ENCODE assay signal across 11 cellular contexts in genomic region chr7:135272303-135272702, GRCh38. TPM values are rescaled to one million over a fixed set of nuclear protein-coding genes. Genes with fewer than 3 reads are reported as not detected.
"Had no signal": no experiment of that assay in that cellular context is flagged by ENCODE, and none has a peak within 500 bp of the region (broad histone marks: within the 10 kb centered on the region; RNA-seq: fewer than 3 reads in every experiment).

No MANE protein-coding gene starts in this region.

- ATAC-seq: HCT116, HepG2 had no signal

- H3K36me3 ChIP-seq: HAP-1 had no signal

- H3K4me3 ChIP-seq: GM23248, HAP-1 had no signal

- H3K36me3 Mint-ChIP-seq: IgD-negative memory B cell had no signal

- H3K27ac ChIP-seq: GM23248, HL-60 had no signal

- H3K4me1 ChIP-seq: HAP-1 had no signal

- DNase-seq: GM23248, GOT3, H7, KG1 had no signal

- H3K9me3 ChIP-seq: HAP-1 had no signal

- H3K27ac Mint-ChIP-seq: IgD-negative memory B cell had no signal

RNA-seq across cellular contexts. Expression of gene STRA8, which starts 38.7 kb away (rescaled TPM):
- total RNA-seq: GM23248, H4, H7, HepG2, HT1080 had no signal
- polyA plus RNA-seq: GM23248, HepG2, IgD-negative memory B cell had no signal
